8 cellular contexts compared by ENCODE assay signal in genomic region chr4:140152015-140152703, GRCh38. TPM values are rescaled to one million over a fixed set of nuclear protein-coding genes. Genes with fewer than 3 reads are reported as not detected.
A peak's percentile ranks its signal among the peaks of the same experiment; 100 is the strongest.
DNase-seq lines count a peak whose midpoint lies in the region; ATAC-seq and TF ChIP-seq lines count a peak whose summit lies in the region.

No MANE protein-coding gene starts in this region.

- WGBS in right lobe of liver (ENCODE audit: insufficient coverage, low coverage, low lambda C conversion rate, missing lambda C conversion rate): under 1% methylated on average over 29 of the region's 50 CpGs

- peak; percentile 1 for TF ChIP-seq CTCF in GM12864 (IDR thresholded peaks at IDR 0.05; ENCODE audit: low read depth, low read length, missing control alignments)
- peak; percentile 10 to 33 (median 22) for TF ChIP-seq CTCF in right lobe of liver (IDR thresholded peaks at IDR 0.05)

- no peak for TF ChIP-seq POLR2A in right lobe of liver (IDR thresholded peaks at IDR 0.05)

- no peaks in the 10 kb centered on the region for H3K27me3 ChIP-seq in right lobe of liver

- ATAC-seq in right lobe of liver: peak; percentile 42 to 59 (median 49)
- no peak for ATAC-seq in HG02970 (IDR thresholded peaks at IDR 0.05; ENCODE audit: low FRiP score, unreplicated experiment)

- no peaks in the 10 kb centered on the region for H3K9me3 ChIP-seq in right lobe of liver

- peak overlapping the region; percentile 85 for H3K27ac ChIP-seq in cingulate gyrus (ENCODE audit: low read depth, low read length)
- peak overlapping the region; percentile 90 to 96 (median 96) for H3K27ac ChIP-seq in right lobe of liver

- H3K4me3 ChIP-seq in GM12864 (ENCODE audit: low read depth, low read length) (peak overlapping the region; percentile 2; the same call in 1 of the 2 replicates), right lobe of liver (peak overlapping the region; percentile 78 to 84 (median 82))

- DNase-seq in GM12864 (ENCODE audit: low read depth): no peak
- DNase-seq in NCI-H2196 (lab: John Stamatoyannopoulos, UW; ENCODE audit: unreplicated experiment): peak; percentile 62
- peak; percentile 74 for DNase-seq in activated CD4-positive, alpha-beta T cell treated with anti-CD3 and anti-CD28 coated beads for 48 hours
- peak; percentile 86 to 89 (median 86) for DNase-seq in right lobe of liver
- peak; percentile 73 for DNase-seq in stimulated activated CD4-positive, alpha-beta T cell treated with anti-CD3 and anti-CD28 coated beads, Interleukin-4, amount 100 ng/mL, for 24 hours
- DNase-seq in OCI-M2 (lab: John Stamatoyannopoulos, UW; ENCODE audit: unreplicated experiment): no peak

- intact Hi-C loops in right lobe of liver (cut with DNase I): no loop called here

- peaks cover 4 to 35% (median 8%) of the 10 kb centered on the region in 4 donors for H3K4me1 ChIP-seq in right lobe of liver

- H3K36me3 ChIP-seq in right lobe of liver: no peaks in the 10 kb centered on the region

RNA-seq across cellular contexts. Expression of gene MAML3, which starts 1.8 kb away (rescaled TPM):
- total RNA-seq in right lobe of liver: 1 to 10 TPM; 2.6 to 7.8 (median 5.0) TPM

Comparison
In these comparisons a context has a peak if more than half of its experiments do, and no peak if none do; other contexts are left out.
1. DNase-seq: peak in NCI-H2196 (single experiment), activated CD4-positive, alpha-beta T cell treated with anti-CD3 and anti-CD28 coated beads for 48 hours (single experiment), right lobe of liver (3 of 3) and stimulated activated CD4-positive, alpha-beta T cell treated with anti-CD3 and anti-CD28 coated beads, Interleukin-4, amount 100 ng/mL, for 24 hours (single experiment); none in GM12864 (single experiment) and OCI-M2 (single experiment).